8 cellular contexts compared by ENCODE assay signal in the genomic region with DNA sequence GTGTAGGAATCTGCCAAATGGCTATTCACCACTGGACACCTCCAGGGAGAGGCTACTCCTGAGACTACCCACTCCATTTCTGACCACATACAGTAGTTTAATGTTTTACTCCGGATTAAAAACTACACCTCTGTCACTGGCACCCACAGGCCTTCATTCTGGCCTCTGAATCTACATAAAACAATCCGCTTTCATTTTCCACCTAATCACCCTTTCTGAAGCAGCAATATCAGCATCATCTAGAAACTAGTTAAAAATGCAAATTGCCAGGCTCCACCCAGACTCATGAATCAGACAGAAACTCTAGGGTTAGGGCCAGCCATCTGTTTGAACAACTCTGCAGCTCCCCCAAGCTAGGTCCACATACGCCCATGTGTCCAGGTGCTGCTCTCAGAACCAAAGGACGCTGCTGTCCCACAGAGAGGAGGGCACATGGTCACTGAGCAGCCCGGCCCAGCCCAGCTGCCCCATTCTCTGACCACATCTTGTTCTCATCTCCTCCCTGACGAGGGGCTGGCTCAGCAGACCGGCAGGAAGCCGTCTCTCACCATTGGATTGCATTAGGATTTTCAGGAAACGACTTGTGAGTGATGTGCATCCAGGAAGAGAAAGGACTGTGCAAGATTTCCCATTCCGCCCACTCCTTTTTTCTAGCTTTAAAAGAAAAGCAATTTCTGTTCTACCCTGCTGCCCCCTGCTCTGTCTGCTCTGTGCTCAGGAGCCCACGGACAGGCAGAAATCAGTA. TPM values are rescaled to one million over a fixed set of nuclear protein-coding genes. Genes with fewer than 3 reads are reported as not detected.
DNase-seq lines count a peak whose midpoint lies in the region; ATAC-seq and TF ChIP-seq lines count a peak whose summit lies in the region.

No MANE protein-coding gene starts in this region.

- no peaks in the 10 kb centered on the region for H3K36me3 Mint-ChIP-seq in activated naive CD8-positive, alpha-beta T cell

- peak; percentile 85 for ATAC-seq in GM21737 (IDR thresholded peaks at IDR 0.05; ENCODE audit: unreplicated experiment)

- H3K4me3 Mint-ChIP-seq in activated naive CD8-positive, alpha-beta T cell = peak overlapping the region; percentile 69

- DNase-seq in GM10248 (ENCODE audit: extremely low spot score) = peak; percentile 77
- peak; percentile 83 for DNase-seq in NCI-H526 treated with DMSO at 0.1 percent for 48 hours (lab: John Stamatoyannopoulos, UW)
- DNase-seq in kidney tubule cell (ENCODE audit: low spot score) = peak; percentile 13
- peak; percentile 20 to 22 for DNase-seq in stimulated activated CD8-positive, alpha-beta memory T cell treated with anti-CD3 and anti-CD28 coated beads, Interleukin-15, amount 100 ng/mL, for 48 hours (ENCODE audit: low read depth in 2 of 2)
- no peak for DNase-seq in HT-29 (ENCODE audit: low spot score)
- DNase-seq in NCI-H748 (lab: John Stamatoyannopoulos, UW; ENCODE audit: unreplicated experiment) = no peak

- no peak for TF ChIP-seq CTCF in GM10248 (IDR thresholded peaks at IDR 0.05; ENCODE audit: control extremely low read depth, extremely low read depth, low read depth, missing control alignments)

- CTCF ChIA-PET in GM10248 (lab: Yijun Ruan, JAX) = interaction anchor here (0.9 to 2.3 kb wide), 13 partner anchors 9 to 203 kb away, joined by 3 to 7 read pairs (median 5); a partner anchor contains a TSS

- H3K27me3 Mint-ChIP-seq in activated naive CD8-positive, alpha-beta T cell = no peaks in the 10 kb centered on the region

- POLR2A ChIA-PET in GM10248 (lab: Yijun Ruan, JAX) = interaction anchor here (0.9 to 1.2 kb wide), 2 partner anchors 31 to 36 kb away, joined by 3 to 4 read pairs; no protein-coding TSS in a partner anchor

- H3K4me1 Mint-ChIP-seq in activated naive CD8-positive, alpha-beta T cell (ENCODE audit: low read depth) = peaks cover 34% of the 10 kb centered on the region

- peak overlapping the region; percentile 85 for H3K27ac Mint-ChIP-seq in activated naive CD8-positive, alpha-beta T cell

- no peaks in the 10 kb centered on the region for H3K9me3 Mint-ChIP-seq in activated naive CD8-positive, alpha-beta T cell (ENCODE audit: low read depth)

RNA-seq across cellular contexts. Expression of a gene that starts 34.7 kb away (rescaled TPM):
- 9.3 and 11.2 TPM in 2 replicates for total RNA-seq in HT-29 (2014; rRNA removed; shearing (Covaris generic))

Comparison
In these comparisons a context has a peak if more than half of its experiments do, and no peak if none do; other contexts are left out.
1. DNase-seq: peak in GM10248 (single experiment), NCI-H526 treated with DMSO at 0.1 percent for 48 hours (single experiment), kidney tubule cell (single experiment) and stimulated activated CD8-positive, alpha-beta memory T cell treated with anti-CD3 and anti-CD28 coated beads, Interleukin-15, amount 100 ng/mL, for 48 hours (2 of 2); none in HT-29 (single experiment) and NCI-H748 (single experiment).